8 cellular contexts compared by ENCODE assay signal in genomic region chr15:50315814-50316630, GRCh38. TPM values are rescaled to one million over a fixed set of nuclear protein-coding genes. Genes with fewer than 3 reads are reported as not detected.
DNase-seq lines count a peak whose midpoint lies in the region; ATAC-seq and TF ChIP-seq lines count a peak whose summit lies in the region.

No MANE protein-coding gene starts in this region.

- H3K4me1 ChIP-seq in endodermal cell (ENCODE audit: control insufficient read depth, insufficient read depth, low read length) (no peaks in the 10 kb centered on the region), neutrophil (ENCODE audit: control insufficient read depth in 1 of 2, insufficient read depth in 1 of 2, low read depth in 1 of 2, low read length in 1 of 2) (peaks cover 5 to 8% of the 10 kb centered on the region in 2 experiments)

- peak; percentile 61 for DNase-seq in EH (ENCODE audit: low read depth)
- peak; percentile 6 for DNase-seq in HPDE6-E6E7 (ENCODE audit: extremely low spot score)
- DNase-seq in RKO (ENCODE audit: low spot score): peak; percentile 70
- no peak for DNase-seq in endodermal cell

- TF ChIP-seq CTCF in endodermal cell (conservative IDR thresholded peaks at IDR 0.05) (peak; percentile 89), neutrophil (IDR thresholded peaks at IDR 0.05) (peak; percentile 69)

- H3K36me3 Mint-ChIP-seq in endodermal cell (ENCODE audit: low read depth): peaks cover 6% of the 10 kb centered on the region

- no peak overlapping the region for H3K9ac ChIP-seq in endodermal cell (ENCODE audit: extremely low read depth, low read length, poor library complexity, severe bottlenecking)

- H3K9me3 Mint-ChIP-seq in endodermal cell: peaks cover 3% of the 10 kb centered on the region

- H3K27ac Mint-ChIP-seq in endodermal cell: no peak overlapping the region

- H3K4me1 Mint-ChIP-seq in endodermal cell: no peaks in the 10 kb centered on the region

- H3K27ac ChIP-seq in endodermal cell (ENCODE audit: low read depth, low read length) (no peak overlapping the region), neutrophil (no peak overlapping the region)

- ATAC-seq in HG03159 (IDR thresholded peaks at IDR 0.05; ENCODE audit: unreplicated experiment) (no peak), HG03469 (IDR thresholded peaks at IDR 0.05; ENCODE audit: unreplicated experiment) (no peak), HG02973 (IDR thresholded peaks at IDR 0.05; ENCODE audit: unreplicated experiment) (no peak)

- 67 to 92% methylated on average over 1 to 3 of the region's 4 CpGs for WGBS in endodermal cell (ENCODE audit: insufficient coverage in 1 of 2, insufficient read length in 1 of 2), 2 experiments

- H3K27me3 ChIP-seq in endodermal cell (ENCODE audit: control insufficient read depth, insufficient read depth, low read length, poor library complexity, severe bottlenecking) (no peaks in the 10 kb centered on the region), neutrophil (no peaks in the 10 kb centered on the region)

- H3K27me3 Mint-ChIP-seq in endodermal cell (ENCODE audit: insufficient read depth): no peaks in the 10 kb centered on the region

- H3K4me3 Mint-ChIP-seq in endodermal cell: no peak overlapping the region

- H3K9me3 ChIP-seq in endodermal cell (ENCODE audit: control insufficient read depth, low read length) (no peaks in the 10 kb centered on the region), neutrophil (no peaks in the 10 kb centered on the region)

- H3K4me3 ChIP-seq in endodermal cell (ENCODE audit: low read length) (no peak overlapping the region), neutrophil (ENCODE audit: low read depth in 1 of 2, low read length in 1 of 2) (no peak overlapping the region)

- peaks cover 7% of the 10 kb centered on the region for H3K36me3 ChIP-seq in endodermal cell (ENCODE audit: control insufficient read depth, insufficient read depth, low read length)
- no peaks in the 10 kb centered on the region for H3K36me3 ChIP-seq in neutrophil

RNA-seq across cellular contexts. Expression of gene GABPB1, which starts 39.0 kb away (rescaled TPM):
- 10 to 100 TPM; 32.0 to 37.5 TPM for total RNA-seq in endodermal cell
- polyA plus RNA-seq in endodermal cell (2013, experiment 1 of 2): 30.6 TPM
- 29.5 TPM for polyA plus RNA-seq in endodermal cell (2013, experiment 2 of 2)

RNA-seq across cellular contexts. Expression of gene HDC, which starts 50.5 kb away (rescaled TPM):
- total RNA-seq in endodermal cell: under 1 TPM in 1 of 2 donors, not detected in 1; 0.31 TPM
- 3.8 TPM for polyA plus RNA-seq in endodermal cell (2013, experiment 1 of 2)
- 2.5 TPM for polyA plus RNA-seq in endodermal cell (2013, experiment 2 of 2)
